17 cellular contexts compared by ENCODE assay signal in genomic region chr7:28682136-28682535, GRCh38.
DNase-seq lines count a peak whose midpoint lies in the region; ATAC-seq and TF ChIP-seq lines count a peak whose summit lies in the region.
"Had no signal": no experiment of that assay in that cellular context is flagged by ENCODE, and none has a peak within 500 bp of the region (broad histone marks: within the 10 kb centered on the region; RNA-seq: fewer than 3 reads in every experiment).

No MANE protein-coding gene starts in this region.

- no TSS peak for BruUV-seq in PC-9 (replicated peaks; lab: Mats Ljungman, UMichigan)

- peaks cover 14% of the 10 kb centered on the region for H3F3A ChIP-seq in PC-9 (ENCODE audit: insufficient read depth, low read depth)

- no peaks in the 10 kb centered on the region for H3K9me2 ChIP-seq in PC-9 (ENCODE audit: insufficient read depth)

- H4K20me1 ChIP-seq in PC-9 (ENCODE audit: insufficient read depth) = no peaks in the 10 kb centered on the region

- H3K27me3 Mint-ChIP-seq in nephron progenitor cell (ENCODE audit: low read depth, poor library complexity) = peaks cover 3% of the 10 kb centered on the region
- H3K27me3 Mint-ChIP-seq: CD4-positive, CD25-positive, alpha-beta regulatory T cell had no signal

- DNase-seq in PC-9 = no peak
- DNase-seq in kidney tubule cell (ENCODE audit: low spot score) = peak; percentile 54
- peak; percentile 16 for DNase-seq in nephron progenitor cell
- DNase-seq in WERI-Rb-1 = no peak
- DNase-seq in NCI-H2081 (lab: John Stamatoyannopoulos, UW) = no peak
- no peak for DNase-seq in cerebellum (ENCODE audit: low spot score)
- DNase-seq: C1 segment of cervical spinal cord; Caco-2; CD4-positive, CD25-positive, alpha-beta regulatory T cell; CD8-positive, alpha-beta T cell; DMS153; DND-41; H9 had no signal

- intact Hi-C loops in PC-9 (cut with micrococcal nuclease; ENCODE audit: unreplicated experiment) = no loop called here

- no peak overlapping the region for H3K27ac Mint-ChIP-seq in nephron progenitor cell
- H3K27ac Mint-ChIP-seq: CD4-positive, CD25-positive, alpha-beta regulatory T cell; CD8-positive, alpha-beta T cell; GM23338; H9 had no signal

- H3K4me2 ChIP-seq in PC-9 = peak overlapping the region; percentile 20
- H3K4me2 ChIP-seq: GM23338 had no signal

- no peak overlapping the region for H3K27ac ChIP-seq in PC-9
- H3K27ac ChIP-seq in neutrophil = peak overlapping the region; percentile 98
- H3K27ac ChIP-seq in WERI-Rb-1 = no peak overlapping the region

- no peak for TF ChIP-seq CTCF in PC-9 (conservative IDR thresholded peaks at IDR 0.05)
- no peak for TF ChIP-seq CTCF in nephron progenitor cell (IDR thresholded peaks at IDR 0.05)
- TF ChIP-seq CTCF in neutrophil (IDR thresholded peaks at IDR 0.05) = no peak
- no peak for TF ChIP-seq CTCF in WERI-Rb-1 (IDR thresholded peaks at IDR 0.05; ENCODE audit: low read depth, low read length)

- H3K79me2 ChIP-seq in PC-9 (ENCODE audit: low read depth) = no peaks in the 10 kb centered on the region

- no peak overlapping the region for H3K4me3 Mint-ChIP-seq in nephron progenitor cell
- H3K4me3 Mint-ChIP-seq: CD4-positive, CD25-positive, alpha-beta regulatory T cell; CD8-positive, alpha-beta T cell; GM23338; H9 had no signal

- CTCF ChIA-PET in PC-9 (lab: Charles Lee) = no interaction called here

- H3K27me3 ChIP-seq in PC-9 (ENCODE audit: insufficient read depth, low read depth) = no peaks in the 10 kb centered on the region
- no peaks in the 10 kb centered on the region for H3K27me3 ChIP-seq in neutrophil
- H3K27me3 ChIP-seq in WERI-Rb-1 (ENCODE audit: insufficient read depth, low read depth, severe bottlenecking) = peaks cover 75% of the 10 kb centered on the region

- no peaks in the 10 kb centered on the region for H3K9me3 Mint-ChIP-seq in nephron progenitor cell
- H3K9me3 Mint-ChIP-seq: CD4-positive, CD25-positive, alpha-beta regulatory T cell; CD8-positive, alpha-beta T cell; GM23338; H9 had no signal

- H3K36me3 Mint-ChIP-seq in nephron progenitor cell (ENCODE audit: low read depth) = no peaks in the 10 kb centered on the region
- H3K36me3 Mint-ChIP-seq: CD4-positive, CD25-positive, alpha-beta regulatory T cell; CD8-positive, alpha-beta T cell had no signal

- H2AFZ ChIP-seq in PC-9 = no peak overlapping the region
- H2AFZ ChIP-seq: GM23338 had no signal

- POLR2A ChIA-PET in PC-9 (lab: Charles Lee; ENCODE audit: unreplicated experiment) = no interaction called here

- H3K9me3 ChIP-seq in PC-9 (ENCODE audit: insufficient read depth, low read depth) = no peaks in the 10 kb centered on the region
- H3K9me3 ChIP-seq in neutrophil = no peaks in the 10 kb centered on the region
- H3K9me3 ChIP-seq in WERI-Rb-1 (ENCODE audit: severe bottlenecking) = no peaks in the 10 kb centered on the region
- H3K9me3 ChIP-seq: Caco-2 had no signal

- peaks cover 19% of the 10 kb centered on the region for H3K4me1 Mint-ChIP-seq in nephron progenitor cell

- H3K4me1 ChIP-seq in PC-9 (replicated peaks; ENCODE audit: insufficient read depth) = peaks cover 37% of the 10 kb centered on the region
- H3K4me1 ChIP-seq in neutrophil (ENCODE audit: control insufficient read depth in 1 of 2, insufficient read depth in 1 of 2, low read depth in 1 of 2, low read length in 1 of 2) = peaks cover 71 to 84% of the 10 kb centered on the region in 2 experiments
- H3K4me1 ChIP-seq: Caco-2 had no signal

- no peaks in the 10 kb centered on the region for H3K36me3 ChIP-seq in PC-9 (ENCODE audit: low read depth)
- no peaks in the 10 kb centered on the region for H3K36me3 ChIP-seq in neutrophil
- no peaks in the 10 kb centered on the region for H3K36me3 ChIP-seq in WERI-Rb-1

- no peak for ATAC-seq in GM19463 (IDR thresholded peaks at IDR 0.05; ENCODE audit: unreplicated experiment)
- ATAC-seq: CD8-positive, alpha-beta T cell; GM23338; HCT116 had no signal

- H3K4me3 ChIP-seq in PC-9 = no peak overlapping the region
- peak overlapping the region; percentile 2 to 20 for H3K4me3 ChIP-seq in neutrophil (ENCODE audit: low read depth in 1 of 2, low read length in 1 of 2)
- H3K4me3 ChIP-seq in WERI-Rb-1 (ENCODE audit: low read depth, low read length) = no peak overlapping the region
- H3K4me3 ChIP-seq: GM23338 had no signal

Comparison
In these comparisons a context has a peak if more than half of its experiments do, and no peak if none do; other contexts are left out.
1. DNase-seq: peak in kidney tubule cell (single experiment) and nephron progenitor cell (single experiment); none in PC-9 (0 of 2), WERI-Rb-1 (single experiment), NCI-H2081 (0 of 2) and cerebellum (single experiment).
2. H3K4me3 ChIP-seq: peak in neutrophil (2 of 2); none in PC-9 (single experiment) and WERI-Rb-1 (single experiment).